In the genomic region with DNA sequence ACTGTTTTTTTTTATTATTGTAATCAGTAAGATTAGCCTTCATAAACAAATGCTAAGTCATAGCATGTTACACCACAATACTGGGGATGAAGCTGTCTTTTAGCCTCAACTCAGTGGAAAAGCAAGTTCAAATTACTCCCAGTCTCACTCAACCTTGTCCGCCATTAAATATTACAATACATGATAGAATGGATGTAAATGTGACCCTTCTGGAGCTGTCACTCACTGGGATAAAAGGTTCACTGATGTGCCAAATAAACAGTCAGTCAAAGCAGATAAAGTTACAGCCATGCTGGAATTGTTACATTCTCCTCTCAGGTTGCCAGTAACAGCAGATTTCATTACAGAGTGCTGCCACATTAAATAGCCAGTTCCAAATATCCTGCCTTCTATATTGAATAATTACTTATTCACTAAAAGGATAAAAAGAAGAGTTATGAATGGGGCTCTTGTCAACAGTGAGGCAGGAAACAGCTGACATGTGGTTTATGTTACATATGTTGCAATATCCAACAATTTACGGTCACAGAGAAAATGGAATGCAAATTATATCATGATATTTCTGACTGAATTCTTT, we compare ENCODE assay signal across 13 cellular contexts. TPM values are rescaled to one million over a fixed set of nuclear protein-coding genes. Genes with fewer than 3 reads are reported as not detected.
DNase-seq lines count a peak whose midpoint lies in the region; ATAC-seq and TF ChIP-seq lines count a peak whose summit lies in the region.
"Had no signal": no experiment of that assay in that cellular context is flagged by ENCODE, and none has a peak within 500 bp of the region (broad histone marks: within the 10 kb centered on the region; RNA-seq: fewer than 3 reads in every experiment).

No MANE protein-coding gene starts in this region.

- TF ChIP-seq RAD21 in IMR-90 (IDR thresholded peaks at IDR 0.05; ENCODE audit: low read length), result no peak

- H4K8ac ChIP-seq in IMR-90 (ENCODE audit: low read depth in 2 of 2, low read length in 2 of 2), result peak overlapping the region in 1 of 2 experiments; percentile 89; a peak in 2 of 4 replicates

- peak overlapping the region; percentile 95 for H3K23ac ChIP-seq in IMR-90 (ENCODE audit: low read depth, low read length)

- peak overlapping the region; percentile 51 for H3K27ac ChIP-seq in A673 (ENCODE audit: low read depth, low read length, poor library complexity, severe bottlenecking)
- peak overlapping the region; percentile 39; the same call in 1 of the 2 replicates for H3K27ac ChIP-seq in IMR-90 (ENCODE audit: insufficient read depth, low read length)
- peak overlapping the region; percentile 50 for H3K27ac ChIP-seq in epithelial cell of prostate
- no peak overlapping the region for H3K27ac ChIP-seq in sigmoid colon
- H3K27ac ChIP-seq: KMS-11 had no signal

- H2BK15ac ChIP-seq in IMR-90 (ENCODE audit: low read depth, low read length), result peak overlapping the region; percentile 75; the same call in 1 of the 3 replicates

- peak; percentile 63 for ATAC-seq in IMR-90 (ENCODE audit: low read depth)
- ATAC-seq in mucosa of descending colon, result no peak
- no peak for ATAC-seq in GM21619 (IDR thresholded peaks at IDR 0.05; ENCODE audit: unreplicated experiment)
- ATAC-seq: activated naive CD8-positive, alpha-beta T cell treated with anti-CD3 and anti-CD28 coated beads, Interleukin-2, amount 50 U/mL, for 24 hours; WTC11 had no signal

- POLR2A ChIA-PET in A673 (lab: Charles Lee; ENCODE audit: low non-redundant PET), result interaction anchor here (0.6 kb wide), 1 partner anchor 96 kb away, joined by 4 read pairs; no protein-coding TSS in a partner anchor
- POLR2A ChIA-PET in IMR-90 (lab: Charles Lee; ENCODE audit: unreplicated experiment), result no interaction called here

- intact Hi-C loops in A673 (cut with micrococcal nuclease; ENCODE audit: unreplicated experiment), result no loop called here
- intact Hi-C loops in IMR-90 (cut with micrococcal nuclease), result no loop called here
- intact Hi-C loops in sigmoid colon (cut with DNase I), result no loop called here
- intact Hi-C loops in mucosa of descending colon (cut with DNase I, micrococcal nuclease), result no loop called here

- WGBS in IMR-90 (ENCODE audit: extremely low coverage in 2 of 2, insufficient read length in 1 of 2), 2 experiments, result no CpG with 5 or more reads among the region's 2 CpGs
- WGBS in sigmoid colon, 2 donors, result 66 to 79% methylated on average over 2 of the region's 2 CpGs

- peak overlapping the region; percentile 47; the same call in 1 of the 2 replicates for H2AK5ac ChIP-seq in IMR-90 (ENCODE audit: low read depth, low read length)

- peak overlapping the region; percentile 84 for H3K14ac ChIP-seq in IMR-90 (replicated peaks; ENCODE audit: low read depth, low read length)

- H3K9me3 ChIP-seq in A673 (ENCODE audit: low read depth, low read length, poor library complexity, severe bottlenecking) (no peaks in the 10 kb centered on the region), IMR-90 (ENCODE audit: control insufficient read depth, insufficient read depth, low read length) (no peaks in the 10 kb centered on the region), sigmoid colon (no peaks in the 10 kb centered on the region), mucosa of descending colon (no peaks in the 10 kb centered on the region)

- no peaks in the 10 kb centered on the region for H4K20me1 ChIP-seq in IMR-90 (ENCODE audit: insufficient read depth, low read length)

- peak; percentile 92 for DNase-seq in A673 (ENCODE audit: low spot score)
- peak; percentile 70 for DNase-seq in IMR-90
- peak; percentile 73 for DNase-seq in NCI-H510A treated with DMSO at 0.1 percent for 48 hours (lab: John Stamatoyannopoulos, UW)
- no peak for DNase-seq in epithelial cell of prostate (ENCODE audit: low read depth, low spot score)
- DNase-seq in sigmoid colon, result no peak
- no peak for DNase-seq in mucosa of descending colon
- DNase-seq in islet precursor cell, result no peak
- DNase-seq: activated naive CD8-positive, alpha-beta T cell treated with anti-CD3 and anti-CD28 coated beads, Interleukin-2, amount 50 U/mL, for 24 hours; hippocampal formation; posterior cingulate gyrus had no signal

- peaks cover 3 to 15% of the 10 kb centered on the region in 2 experiments; a peak in 2 of 4 replicates for H3K79me1 ChIP-seq in IMR-90 (ENCODE audit: low read depth in 1 of 2, low read length in 2 of 2)

- H3K4me2 ChIP-seq in IMR-90 (ENCODE audit: low read depth, low read length), result peak overlapping the region; percentile 94; the same call in 1 of the 2 replicates
- H3K4me2 ChIP-seq: KMS-11 had no signal

- peak overlapping the region; percentile 81; the same call in 1 of the 2 replicates for H3K4ac ChIP-seq in IMR-90 (ENCODE audit: low read depth, low read length)

- H3K27me3 ChIP-seq in A673 (replicated peaks; ENCODE audit: insufficient read depth, low read depth, low read length, poor library complexity), result no peaks in the 10 kb centered on the region
- H3K27me3 ChIP-seq in IMR-90 (ENCODE audit: control insufficient read depth, insufficient read depth, low read length), result no peaks in the 10 kb centered on the region
- H3K27me3 ChIP-seq in sigmoid colon, result no peaks in the 10 kb centered on the region

- dilution Hi-C loops in IMR-90 (cut with HindIII; ENCODE audit: low sequenced_read_pairs, unreplicated experiment), result no loop called here

- TF ChIP-seq EP300 in sigmoid colon (IDR thresholded peaks at IDR 0.05), result no peak

- TF ChIP-seq CTCF in A673 (conservative IDR thresholded peaks at IDR 0.05; ENCODE audit: low read depth, low read length) (no peak), IMR-90 (conservative IDR thresholded peaks at IDR 0.05; ENCODE audit: low read depth, low read length) (no peak), sigmoid colon (IDR thresholded peaks at IDR 0.05) (no peak), mucosa of descending colon (IDR thresholded peaks at IDR 0.05) (no peak)

- CTCF ChIA-PET in A673 (lab: Charles Lee), result no interaction called here
- CTCF ChIA-PET in IMR-90 (lab: Yijun Ruan, JAX), result no interaction called here

- in situ Hi-C loops in IMR-90 (cut with MboI; ENCODE audit: low sequenced_read_pairs), result no loop called here

- TF ChIP-seq POLR2A in IMR-90 (IDR thresholded peaks at IDR 0.05; ENCODE audit: low read depth, low read length), result no peak
- no peak for TF ChIP-seq POLR2A in sigmoid colon (IDR thresholded peaks at IDR 0.05)

- peak overlapping the region; percentile 59; the same call in 1 of the 2 replicates for H4K91ac ChIP-seq in IMR-90 (ENCODE audit: insufficient read depth, low read depth, low read length)

- H3K9ac ChIP-seq in IMR-90 (ENCODE audit: low read depth, low read length), result no peak overlapping the region; the same call in 1 of the 2 replicates
- H3K9ac ChIP-seq: KMS-11 had no signal

- peaks cover 4% of the 10 kb centered on the region for H3K36me3 ChIP-seq in A673 (ENCODE audit: insufficient read depth, low read length, poor library complexity, severe bottlenecking)
- no peaks in the 10 kb centered on the region for H3K36me3 ChIP-seq in IMR-90 (ENCODE audit: control insufficient read depth, insufficient read depth, low read length)
- H3K36me3 ChIP-seq in sigmoid colon, result no peaks in the 10 kb centered on the region
- no peaks in the 10 kb centered on the region for H3K36me3 ChIP-seq in mucosa of descending colon (ENCODE audit: low read depth)

- BruUV-seq in A673 (replicated peaks; lab: Mats Ljungman, UMichigan) (no TSS peak), IMR-90 (replicated peaks; lab: Mats Ljungman, UMichigan) (no TSS peak)

- no peak overlapping the region for H2AFZ ChIP-seq in IMR-90 (replicated peaks; ENCODE audit: low read length, poor library complexity)

- H2BK20ac ChIP-seq in IMR-90 (ENCODE audit: low read depth, low read length), result peak overlapping the region; percentile 96

- peak overlapping the region; percentile 73 for H3K56ac ChIP-seq in IMR-90 (ENCODE audit: extremely low read depth, insufficient read depth, low read length)

- H3K4me1 ChIP-seq in A673 (ENCODE audit: insufficient read depth, low read length, poor library complexity, severe bottlenecking) (peaks cover 18% of the 10 kb centered on the region), IMR-90 (ENCODE audit: control insufficient read depth, insufficient read depth, low read length) (peaks cover 6% of the 10 kb centered on the region; the same call in 1 of the 2 replicates), sigmoid colon (no peaks in the 10 kb centered on the region), mucosa of descending colon (ENCODE audit: low read depth) (no peaks in the 10 kb centered on the region)

- peaks cover 3% of the 10 kb centered on the region; the same call in 1 of the 2 replicates for H3K9me1 ChIP-seq in IMR-90 (ENCODE audit: insufficient read depth, low read length)

- peak overlapping the region; percentile 97 for H3K18ac ChIP-seq in IMR-90 (ENCODE audit: low read depth, low read length)

- H2BK120ac ChIP-seq in IMR-90 (ENCODE audit: low read depth, low read length), result peak overlapping the region; percentile 92

- peak overlapping the region; percentile 90; the same call in 1 of the 2 replicates for H4K5ac ChIP-seq in IMR-90 (ENCODE audit: low read depth, low read length)

- H2BK5ac ChIP-seq in IMR-90 (ENCODE audit: low read depth, low read length, poor library complexity, severe bottlenecking), result peak overlapping the region; percentile 99

- H3K4me3 ChIP-seq in A673 (ENCODE audit: low read depth, low read length, poor library complexity, severe bottlenecking) (no peak overlapping the region), IMR-90 (ENCODE audit: insufficient read depth, low read depth, low read length) (no peak overlapping the region), sigmoid colon (no peak overlapping the region), mucosa of descending colon (no peak overlapping the region)

- H2AK9ac ChIP-seq in IMR-90 (replicated peaks; ENCODE audit: low read depth, low read length, poor library complexity), result peak overlapping the region; percentile 80

TF ChIP-seq in IMR-90, 13 proteins besides CTCF, POLR2A, EP300 and RAD21 (continues in another document):
- TF ChIP-seq MAFK (IDR thresholded peaks at IDR 0.05; ENCODE audit: low read depth, low read length), result peak; percentile 34
- TF ChIP-seq BHLHE40 (IDR thresholded peaks at IDR 0.05; ENCODE audit: low read depth, low read length), result no peak
- no peak for TF ChIP-seq FOS (IDR thresholded peaks at IDR 0.05; ENCODE audit: low read depth, low read length)
- no peak for TF ChIP-seq RCOR1 (IDR thresholded peaks at IDR 0.05; ENCODE audit: insufficient replicate concordance, low read length)
- TF ChIP-seq MAZ (IDR thresholded peaks at IDR 0.05; ENCODE audit: borderline replicate concordance, low read depth, low read length), result no peak
- TF ChIP-seq RFX5 (IDR thresholded peaks at IDR 0.05; ENCODE audit: low read depth, low read length), result no peak
- TF ChIP-seq NFE2L2 (IDR thresholded peaks at IDR 0.05; ENCODE audit: low read depth, low read length), result peak; percentile 17; the same call in 1 of the 2 replicates

RNA-seq across cellular contexts. Expression of a gene that starts 53.4 kb away (rescaled TPM):
- total RNA-seq in A673 (2021) (30.2 and 35.3 TPM in 2 replicates), IMR-90 (2012; rRNA removed) (19.7 and 34.4 TPM in 2 replicates), sigmoid colon (under 1 TPM in 3 of 4 donors, not detected in 1; 0.27 to 0.55 (median 0.36) TPM), mucosa of descending colon (1 to 10 TPM in 2 of 3 donors, under 1 TPM in 1; 0.89 to 7.4 (median 3.2) TPM)
- polyA plus RNA-seq in IMR-90 (2012; rRNA removed) (5.5 and 6.1 TPM in 2 replicates), sigmoid colon (1 to 10 TPM in 1 of 3 donors, under 1 TPM in 2; under 0.01 to 1.5 (median 0.46) TPM)
- 0.33 and 1.00 TPM in 2 replicates for polyA plus RNA-seq in IMR-90 (2012; cell fraction: cytosol; rRNA removed)
- 1.3 and 9.7 TPM in 2 replicates for polyA plus RNA-seq in IMR-90 (2012; cell fraction: nucleus; rRNA removed; ENCODE audit: low replicate concordance)

Comparison
In these comparisons a context has a peak if more than half of its experiments do, and no peak if none do; other contexts are left out.
1. DNase-seq: peak in A673 (single experiment), IMR-90 (single experiment) and NCI-H510A treated with DMSO at 0.1 percent for 48 hours (single experiment); none in epithelial cell of prostate (single experiment), sigmoid colon (single experiment), mucosa of descending colon (0 of 3) and islet precursor cell (single experiment).
2. H3K27ac ChIP-seq: peak in A673 (single experiment), IMR-90 (single experiment) and epithelial cell of prostate (single experiment); none in sigmoid colon (0 of 4).